ENCODE assay signal across 9 cellular contexts in the genomic region with DNA sequence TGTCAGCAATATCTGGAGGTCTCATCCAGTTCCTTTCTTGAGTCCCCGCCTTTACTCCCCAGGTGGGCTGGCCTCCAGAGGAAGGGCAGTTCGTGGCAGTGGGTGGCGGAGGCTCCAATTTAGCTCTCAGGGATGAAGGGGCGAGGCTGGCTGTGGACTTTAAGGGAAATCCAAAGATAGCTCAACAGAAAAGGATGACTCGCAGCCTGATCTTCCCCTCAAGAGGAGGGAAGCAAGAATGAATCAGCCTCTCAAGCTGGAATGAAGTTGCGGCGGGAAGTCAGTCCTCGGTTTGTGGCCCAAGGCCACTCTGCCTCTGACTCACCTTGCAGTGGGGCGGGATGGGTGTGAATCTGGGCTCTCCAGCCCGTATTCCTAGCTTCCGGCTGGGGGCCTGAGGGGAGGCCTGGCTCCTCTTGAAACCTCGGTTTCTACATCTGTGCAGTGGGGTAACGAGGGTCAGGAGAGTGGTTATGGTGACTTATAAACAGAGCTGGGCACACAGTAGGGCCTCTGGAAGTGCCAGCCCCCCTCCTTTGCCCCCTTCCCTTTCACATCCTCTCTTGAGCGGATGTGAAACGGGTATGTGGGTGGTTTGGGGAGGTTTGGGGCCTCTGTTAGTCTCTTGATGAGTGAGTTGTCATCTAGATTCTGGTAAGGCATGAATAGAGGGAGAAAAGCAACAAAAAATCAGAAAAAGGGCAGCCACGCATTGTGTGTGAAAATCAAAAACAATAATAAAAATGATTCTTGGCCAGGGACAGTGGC. TPM values are rescaled to one million over a fixed set of nuclear protein-coding genes. Genes with fewer than 3 reads are reported as not detected.
A peak's percentile ranks its signal among the peaks of the same experiment; 100 is the strongest.
DNase-seq lines count a peak whose midpoint lies in the region; ATAC-seq and TF ChIP-seq lines count a peak whose summit lies in the region.
"Had no signal": no experiment of that assay in that cellular context is flagged by ENCODE, and none has a peak within 500 bp of the region (broad histone marks: within the 10 kb centered on the region; RNA-seq: fewer than 3 reads in every experiment).

No MANE protein-coding gene starts in this region.

- H4K91ac ChIP-seq in neuronal stem cell (ENCODE audit: low read depth, low read length, poor library complexity), result no peak overlapping the region

- no peak overlapping the region for H2BK5ac ChIP-seq in neuronal stem cell (ENCODE audit: low read length)

- ATAC-seq in GM21381 (IDR thresholded peaks at IDR 0.05; ENCODE audit: unreplicated experiment), result peak; percentile 64
- peak; percentile 92 for ATAC-seq in central memory CD8-positive, alpha-beta T cell (replicated peaks; ENCODE audit: extremely low read depth, poor library complexity, severe bottlenecking)
- ATAC-seq in natural killer cell, result peak; percentile 45 to 70 (median 57)

- no peak overlapping the region for H3K14ac ChIP-seq in neuronal stem cell (ENCODE audit: low read length)

- H3K27ac ChIP-seq in HL-60 (replicated peaks) (0 out of 2 replicates have a peak overlapping the region, but pooled peaks have one; percentile 5), tibial artery (peak overlapping the region; percentile 51 to 60), neuronal stem cell (replicated peaks; ENCODE audit: low read length) (no peak overlapping the region)

- H3K4me3 ChIP-seq in HL-60 (replicated peaks; ENCODE audit: insufficient read depth, low read length), result no peak overlapping the region
- no peak overlapping the region for H3K4me3 ChIP-seq in tibial artery
- no peak overlapping the region for H3K4me3 ChIP-seq in neuronal stem cell (ENCODE audit: low read length in 2 of 2)

- H3K27me3 ChIP-seq in HL-60 (ENCODE audit: insufficient read depth, poor library complexity, severe bottlenecking) (no peaks in the 10 kb centered on the region), tibial artery (no peaks in the 10 kb centered on the region), neuronal stem cell (ENCODE audit: control insufficient read depth in 3 of 3, insufficient read depth in 3 of 3, low read depth in 1 of 3, low read length in 3 of 3) (peaks cover 0 to 19% (median 1%) of the 10 kb centered on the region in 3 experiments)

- H3K27me3 Mint-ChIP-seq in central memory CD8-positive, alpha-beta T cell, result no peaks in the 10 kb centered on the region
- H3K27me3 Mint-ChIP-seq in natural killer cell (ENCODE audit: low read depth in 2 of 2), result peaks cover 0 to 6% of the 10 kb centered on the region in 2 donors

- H3K4me1 Mint-ChIP-seq in central memory CD8-positive, alpha-beta T cell, result peaks cover 51% of the 10 kb centered on the region
- H3K4me1 Mint-ChIP-seq in natural killer cell, result no peaks in the 10 kb centered on the region

- H2BK12ac ChIP-seq in neuronal stem cell (ENCODE audit: low read length), result no peak overlapping the region

- H3K9me3 Mint-ChIP-seq in central memory CD8-positive, alpha-beta T cell, result no peaks in the 10 kb centered on the region
- H3K9me3 Mint-ChIP-seq in natural killer cell, result no peaks in the 10 kb centered on the region

- H3K4ac ChIP-seq in neuronal stem cell (ENCODE audit: low read length), result no peak overlapping the region

- no peak for TF ChIP-seq CTCF in HL-60 (IDR thresholded peaks at IDR 0.05; ENCODE audit: insufficient read depth, low read length)
- TF ChIP-seq CTCF in natural killer cell (IDR thresholded peaks at IDR 0.05), result no peak
- no peak for TF ChIP-seq CTCF in tibial artery (IDR thresholded peaks at IDR 0.05)

- H3K4me1 ChIP-seq in tibial artery, result peaks cover 0 to 16% (median 11%) of the 10 kb centered on the region in 4 donors
- H3K4me1 ChIP-seq in neuronal stem cell (ENCODE audit: control insufficient read depth in 2 of 2, insufficient read depth in 1 of 2, low read depth in 1 of 2, low read length in 2 of 2), result no peaks in the 10 kb centered on the region

- no peak overlapping the region for H3K4me2 ChIP-seq in neuronal stem cell (ENCODE audit: insufficient read depth, low read length, poor library complexity, severe bottlenecking)

- H2AK5ac ChIP-seq in neuronal stem cell (ENCODE audit: low read depth, low read length), result no peak overlapping the region

- peaks cover 14% of the 10 kb centered on the region for H3K36me3 Mint-ChIP-seq in central memory CD8-positive, alpha-beta T cell (ENCODE audit: insufficient read depth)
- no peaks in the 10 kb centered on the region for H3K36me3 Mint-ChIP-seq in natural killer cell

- no peak overlapping the region for H2BK120ac ChIP-seq in neuronal stem cell (ENCODE audit: low read depth, low read length)

- peak overlapping the region; percentile 86 for H3K27ac Mint-ChIP-seq in central memory CD8-positive, alpha-beta T cell (ENCODE audit: low read depth)
- peak overlapping the region in 1 of 2 donors; percentile 69 for H3K27ac Mint-ChIP-seq in natural killer cell

- WGBS in neuronal stem cell (ENCODE audit: extremely low coverage in 2 of 2, insufficient read length in 2 of 2, insufficient replicate concordance in 1 of 2), 2 donors, result no CpG with 5 or more reads among the region's 16 CpGs

- H3K4me3 Mint-ChIP-seq in central memory CD8-positive, alpha-beta T cell, result peak overlapping the region; percentile 68
- H3K4me3 Mint-ChIP-seq in natural killer cell, result no peak overlapping the region

- no peak overlapping the region for H2AFZ ChIP-seq in neuronal stem cell (ENCODE audit: low read length)

- H3K79me1 ChIP-seq in neuronal stem cell (ENCODE audit: low read depth, low read length), result no peaks in the 10 kb centered on the region

- H3K23ac ChIP-seq in neuronal stem cell (ENCODE audit: low read depth, low read length, poor library complexity), result no peak overlapping the region

- H3K36me3 ChIP-seq in tibial artery (peaks cover 0 to 10% (median 0%) of the 10 kb centered on the region in 3 donors), neuronal stem cell (replicated peaks in 1 of 2; ENCODE audit: control insufficient read depth in 2 of 2, insufficient read depth in 2 of 2, low read length in 2 of 2) (no peaks in the 10 kb centered on the region)

- intact Hi-C loops in natural killer cell (cut with micrococcal nuclease) (no loop called here), tibial artery (cut with DNase I; ENCODE audit: low total_unique reads) (loop anchor here (10.0 kb wide), 1 partner anchor 90 kb away; the partner anchor contains the start of gene PLAUR)

- no peak overlapping the region for H3K9ac ChIP-seq in neuronal stem cell (ENCODE audit: low read depth, low read length, poor library complexity)

- DNase-seq in CD1c-positive myeloid dendritic cell (ENCODE audit: extremely low spot score), result peak; percentile 93
- DNase-seq in HL-60 (ENCODE audit: low read depth in 1 of 2, low spot score in 1 of 2), result peak in 1 of 2 experiments; percentile 90
- peak; percentile 74 for DNase-seq in activated CD4-positive, CD25-positive, alpha-beta regulatory T cell treated with anti-CD3 and anti-CD28 coated beads, Interleukin-2, amount 50 U/mL, for 72 hours
- peak; percentile 30 to 56 for DNase-seq in central memory CD8-positive, alpha-beta T cell (ENCODE audit: low spot score in 2 of 2)
- DNase-seq in natural killer cell, result no peak
- peak; percentile 77 to 86 for DNase-seq in tibial artery
- no peak for DNase-seq in neuronal stem cell (ENCODE audit: low spot score)

- H3K9me3 ChIP-seq in tibial artery (no peaks in the 10 kb centered on the region), neuronal stem cell (replicated peaks in 1 of 2; ENCODE audit: control insufficient read depth in 2 of 2, insufficient read depth in 1 of 2, low read depth in 1 of 2, low read length in 2 of 2) (no peaks in the 10 kb centered on the region)

- no peak overlapping the region for H4K8ac ChIP-seq in neuronal stem cell (ENCODE audit: low read depth, low read length)

- H2BK15ac ChIP-seq in neuronal stem cell (ENCODE audit: low read length), result no peak overlapping the region

- no peak overlapping the region for H3K18ac ChIP-seq in neuronal stem cell (ENCODE audit: low read length)

RNA-seq across cellular contexts. Expression of gene SMG9, which starts 10.5 kb away (rescaled TPM):
- total RNA-seq in natural killer cell, result 10 to 100 TPM; 23.3 to 37.4 (median 28.3) TPM
- polyA plus RNA-seq in neuronal stem cell (2013, experiment 1 of 2), result 21.9 TPM
- polyA plus RNA-seq in neuronal stem cell (2013, experiment 2 of 2), result 20.9 TPM

RNA-seq across cellular contexts. Expression of gene KCNN4, which starts 15.5 kb away (rescaled TPM):
- total RNA-seq in natural killer cell, result 1 to 10 TPM in 2 of 3 donors, under 1 TPM in 1; 0.72 to 7.1 (median 1.4) TPM
- 0.20 TPM for polyA plus RNA-seq in neuronal stem cell (2013, experiment 1 of 2)
- 0.11 TPM for polyA plus RNA-seq in neuronal stem cell (2013, experiment 2 of 2)

RNA-seq across cellular contexts. Expression of gene LYPD5, which starts 37.0 kb away (rescaled TPM):
- not detected for total RNA-seq in natural killer cell
- 0.03 TPM for polyA plus RNA-seq in neuronal stem cell (2013, experiment 1 of 2)
- polyA plus RNA-seq in neuronal stem cell (2013, experiment 2 of 2), result 0.12 TPM

RNA-seq across cellular contexts. Expression of gene IRGC, which starts 49.4 kb away (rescaled TPM):
- total RNA-seq in natural killer cell, result not detected
- not detected for polyA plus RNA-seq in neuronal stem cell (2013, experiment 1 of 2)
- not detected for polyA plus RNA-seq in neuronal stem cell (2013, experiment 2 of 2)
- total RNA-seq: temporal lobe had no signal

Comparison
In these comparisons a context has a peak if more than half of its experiments do, and no peak if none do; other contexts are left out.
1. DNase-seq: peak in CD1c-positive myeloid dendritic cell (single experiment), activated CD4-positive, CD25-positive, alpha-beta regulatory T cell treated with anti-CD3 and anti-CD28 coated beads, Interleukin-2, amount 50 U/mL, for 72 hours (single experiment), central memory CD8-positive, alpha-beta T cell (2 of 2) and tibial artery (2 of 2); none in natural killer cell (single experiment) and neuronal stem cell (single experiment).
2. Peak in every context shown above with its lines, with median percentiles within 50 percentile points of each other: ATAC-seq.